ENCODE assay signal across 17 cellular contexts in the genomic region with DNA sequence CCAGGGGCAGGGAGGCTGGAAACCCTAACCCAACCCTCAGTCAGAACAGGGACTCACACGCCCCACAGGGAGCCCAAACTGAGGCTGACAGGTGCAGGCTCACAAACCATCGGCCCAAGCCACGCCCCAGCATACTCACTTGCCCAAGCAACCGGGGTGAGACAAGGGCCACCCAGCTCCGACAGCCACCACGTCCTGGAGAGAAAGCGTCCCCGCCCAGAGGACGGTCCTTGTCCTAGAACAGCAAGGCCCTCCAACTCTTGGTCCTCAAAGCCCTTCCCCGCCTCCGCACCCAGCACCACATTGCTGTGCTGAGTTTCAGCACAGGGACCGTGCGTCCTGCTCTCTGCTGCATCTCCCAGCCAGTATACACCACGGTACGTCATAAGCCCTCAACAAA. TPM values are rescaled to one million over a fixed set of nuclear protein-coding genes. Genes with fewer than 3 reads are reported as not detected.
DNase-seq lines count a peak whose midpoint lies in the region; ATAC-seq, FAIRE-seq and TF ChIP-seq lines count a peak whose summit lies in the region.
"Had no signal": no experiment of that assay in that cellular context is flagged by ENCODE, and none has a peak within 500 bp of the region (broad histone marks: within the 10 kb centered on the region; RNA-seq: fewer than 3 reads in every experiment).

No MANE protein-coding gene starts in this region.

- H3F3A ChIP-seq in neural progenitor cell (ENCODE audit: low read depth): no peaks in the 10 kb centered on the region

- no peak overlapping the region for H3K27ac Mint-ChIP-seq in neural progenitor cell
- H3K27ac Mint-ChIP-seq in CD4-positive, alpha-beta memory T cell: no peak overlapping the region
- H3K27ac Mint-ChIP-seq in T-helper 17 cell: no peak overlapping the region
- H3K27ac Mint-ChIP-seq: activated naive CD4-positive, alpha-beta T cell treated with anti-CD3 and anti-CD28 coated beads, Interleukin-2, amount 10 ng/mL, durations not matched to agents 7 days and 5 days had no signal

- H3K27ac ChIP-seq in neural progenitor cell (no peak overlapping the region), kidney (ENCODE audit: low read depth in 2 of 2, low read length in 2 of 2) (no peak overlapping the region)
- H3K27ac ChIP-seq in CD4-positive, alpha-beta memory T cell (ENCODE audit: low read depth, low read length): no peak overlapping the region
- H3K27ac ChIP-seq: cardiac muscle cell, gastroesophageal sphincter, thoracic aorta had no signal

- TF ChIP-seq CTCF in neural progenitor cell (IDR thresholded peaks at IDR 0.05) (no peak), GM13976 (IDR thresholded peaks at IDR 0.05; ENCODE audit: borderline replicate concordance, control extremely low read depth, extremely low read depth, insufficient read depth, missing control alignments) (no peak), kidney (IDR thresholded peaks at IDR 0.05; ENCODE audit: borderline replicate concordance, extremely low read depth, insufficient read depth) (no peak)

- H4K20me1 ChIP-seq in neural progenitor cell (ENCODE audit: low read depth): no peaks in the 10 kb centered on the region

- CTCF ChIA-PET in CD4-positive, alpha-beta memory T cell (lab: Charles Lee; ENCODE audit: partially characterized antibody): no interaction called here

- H3K4me1 ChIP-seq in neural progenitor cell (peaks cover 10% of the 10 kb centered on the region), kidney (ENCODE audit: control insufficient read depth in 1 of 2, insufficient read depth in 1 of 2, low read depth in 1 of 2, low read length in 2 of 2) (no peaks in the 10 kb centered on the region)
- H3K4me1 ChIP-seq in CD4-positive, alpha-beta memory T cell (ENCODE audit: insufficient read depth, low read length): no peaks in the 10 kb centered on the region

- H3K4me3 Mint-ChIP-seq in neural progenitor cell (no peak overlapping the region), T-helper 17 cell (no peak overlapping the region)
- H3K4me3 Mint-ChIP-seq in CD4-positive, alpha-beta memory T cell: no peak overlapping the region
- H3K4me3 Mint-ChIP-seq: activated naive CD4-positive, alpha-beta T cell treated with anti-CD3 and anti-CD28 coated beads, Interleukin-2, amount 10 ng/mL, durations not matched to agents 7 days and 5 days had no signal

- no peak overlapping the region for H3K4me2 ChIP-seq in neural progenitor cell

- in situ Hi-C loops in GM13976 (cut with MboI; ENCODE audit: low sequenced_read_pairs, unreplicated experiment): no loop called here

- H3K4me3 ChIP-seq in neural progenitor cell (no peak overlapping the region), kidney (ENCODE audit: low read length in 2 of 2) (no peak overlapping the region)
- H3K4me3 ChIP-seq in CD4-positive, alpha-beta memory T cell (ENCODE audit: low read length in 2 of 2): no peak overlapping the region
- H3K4me3 ChIP-seq: cardiac muscle cell, gastroesophageal sphincter, mucosa of descending colon, thoracic aorta had no signal

- H3K9me3 Mint-ChIP-seq in neural progenitor cell: peaks cover 21% of the 10 kb centered on the region
- H3K9me3 Mint-ChIP-seq in CD4-positive, alpha-beta memory T cell: peaks cover 0 to 14% (median 5%) of the 10 kb centered on the region in 8 donors

- H2AFZ ChIP-seq in neural progenitor cell (replicated peaks): no peak overlapping the region

- ATAC-seq in T-helper 17 cell: no peak
- ATAC-seq: gastroesophageal sphincter, mucosa of descending colon had no signal

- H3K4me1 Mint-ChIP-seq in neural progenitor cell: peaks cover 3% of the 10 kb centered on the region
- peaks cover 0 to 4% (median under 1%) of the 10 kb centered on the region in 4 donors for H3K4me1 Mint-ChIP-seq in CD4-positive, alpha-beta memory T cell
- peaks cover 7% of the 10 kb centered on the region for H3K4me1 Mint-ChIP-seq in T-helper 17 cell
- H3K4me1 Mint-ChIP-seq: activated naive CD4-positive, alpha-beta T cell treated with anti-CD3 and anti-CD28 coated beads, Interleukin-2, amount 10 ng/mL, durations not matched to agents 7 days and 5 days had no signal

- no peaks in the 10 kb centered on the region for H3K27me3 ChIP-seq in neural progenitor cell
- H3K27me3 ChIP-seq in CD4-positive, alpha-beta memory T cell (ENCODE audit: insufficient read depth, low read length): no peaks in the 10 kb centered on the region
- H3K27me3 ChIP-seq: cardiac muscle cell, gastroesophageal sphincter had no signal

- H3K27me3 Mint-ChIP-seq in neural progenitor cell (ENCODE audit: insufficient read depth, low read depth): no peaks in the 10 kb centered on the region
- H3K27me3 Mint-ChIP-seq in CD4-positive, alpha-beta memory T cell: no peaks in the 10 kb centered on the region
- H3K27me3 Mint-ChIP-seq in T-helper 17 cell: no peaks in the 10 kb centered on the region
- H3K27me3 Mint-ChIP-seq: activated naive CD4-positive, alpha-beta T cell treated with anti-CD3 and anti-CD28 coated beads, Interleukin-2, amount 10 ng/mL, durations not matched to agents 7 days and 5 days had no signal

- no peak for FAIRE-seq in kidney (lab: Jason Lieb, UNC)
- FAIRE-seq: endometrium, islet of Langerhans had no signal

- H3K36me3 ChIP-seq in neural progenitor cell (no peaks in the 10 kb centered on the region), kidney (ENCODE audit: control insufficient read depth in 1 of 2, insufficient read depth in 2 of 2, low read length in 2 of 2) (no peaks in the 10 kb centered on the region)
- no peaks in the 10 kb centered on the region for H3K36me3 ChIP-seq in CD4-positive, alpha-beta memory T cell (ENCODE audit: insufficient read depth, low read length)
- H3K36me3 ChIP-seq: cardiac muscle cell had no signal

- peaks cover 24% of the 10 kb centered on the region for H3K79me2 ChIP-seq in neural progenitor cell (ENCODE audit: low read depth)

- H3K36me3 Mint-ChIP-seq in neural progenitor cell (peaks cover 52% of the 10 kb centered on the region), T-helper 17 cell (ENCODE audit: low read depth) (peaks cover 4% of the 10 kb centered on the region)
- H3K36me3 Mint-ChIP-seq in CD4-positive, alpha-beta memory T cell: peaks cover 54 to 56% of the 10 kb centered on the region in 2 donors

- H3K9me3 ChIP-seq in neural progenitor cell (ENCODE audit: low read depth) (no peaks in the 10 kb centered on the region), T-helper 17 cell (ENCODE audit: control insufficient read depth, low read length, poor library complexity, severe bottlenecking) (no peaks in the 10 kb centered on the region), kidney (ENCODE audit: control insufficient read depth in 1 of 2, low read length in 2 of 2) (peaks cover 0 to 18% of the 10 kb centered on the region in 2 donors)
- H3K9me3 ChIP-seq in CD4-positive, alpha-beta memory T cell (ENCODE audit: control insufficient read depth in 1 of 2, low read length in 2 of 2): peaks cover 0 to 9% of the 10 kb centered on the region in 2 donors
- H3K9me3 ChIP-seq: thoracic aorta had no signal

- H3K9ac ChIP-seq in neural progenitor cell (no peak overlapping the region), kidney (ENCODE audit: low read length in 2 of 2) (no peak overlapping the region)

- intact Hi-C loops in CD4-positive, alpha-beta memory T cell (cut with micrococcal nuclease): no loop called here
- intact Hi-C loops in kidney (cut with DNase I): no loop called here

- DNase-seq in DMS153 (lab: John Stamatoyannopoulos, UW): peak; percentile 95
- peak; percentile 86 to 93 (median 89) for DNase-seq in NCI-H1417 (lab: John Stamatoyannopoulos, UW)
- DNase-seq in NCI-H748 treated with DMSO at 0.1 percent for 48 hours (lab: John Stamatoyannopoulos, UW): peak; percentile 90
- peak; percentile 22 for DNase-seq in neural progenitor cell (ENCODE audit: low spot score)
- DNase-seq in GM13976 (ENCODE audit: low spot score): no peak
- DNase-seq in CD4-positive, alpha-beta memory T cell: no peak
- no peak for DNase-seq in T-helper 17 cell
- DNase-seq in kidney: no peak
- DNase-seq: activated naive CD4-positive, alpha-beta T cell treated with anti-CD3 and anti-CD28 coated beads, Interleukin-2, amount 10 ng/mL, durations not matched to agents 7 days and 5 days; MM.1S; mucosa of descending colon; SIG-M5 had no signal

- POLR2A ChIA-PET in CD4-positive, alpha-beta memory T cell (lab: Charles Lee; ENCODE audit: partially characterized antibody): no interaction called here

RNA-seq across cellular contexts. Expression of a gene that starts 39.6 kb away (rescaled TPM):
- 23.7 and 46.6 TPM in 2 replicates for total RNA-seq in neural progenitor cell (ENCODE audit: low replicate concordance)
- total RNA-seq in CD4-positive, alpha-beta memory T cell: 10 to 100 TPM; 89.9 to 94.2 TPM
- 100 to 1,000 TPM; 125 to 132 TPM for polyA plus RNA-seq in CD4-positive, alpha-beta memory T cell
- total RNA-seq in T-helper 17 cell: 100 to 1,000 TPM in 1 of 2 donors, 10 to 100 TPM in 1; 81.3 to 115 TPM
- total RNA-seq in kidney: 45.2 TPM
- 33.2 TPM for polyA plus RNA-seq in kidney (ENCODE audit: insufficient read depth, low read depth, low replicate concordance)

RNA-seq across cellular contexts. Expression of a gene that starts 48.9 kb away (rescaled TPM):
- 30.6 and 34.3 TPM in 2 replicates for total RNA-seq in neural progenitor cell (ENCODE audit: low replicate concordance)
- 10 to 100 TPM; 17.4 to 18.1 TPM for total RNA-seq in CD4-positive, alpha-beta memory T cell
- 10 to 100 TPM; 29.9 to 32.9 TPM for polyA plus RNA-seq in CD4-positive, alpha-beta memory T cell
- total RNA-seq in T-helper 17 cell: 1 to 10 TPM; 4.1 to 4.2 TPM
- total RNA-seq in kidney: 25.6 TPM
- polyA plus RNA-seq in kidney (ENCODE audit: insufficient read depth, low read depth, low replicate concordance): 25.6 TPM

RNA-seq across cellular contexts. Expression of a gene that starts 48.9 kb away (rescaled TPM):
- total RNA-seq in neural progenitor cell (ENCODE audit: low replicate concordance) (29.6 and 63.9 TPM in 2 replicates), T-helper 17 cell (10 to 100 TPM; 12.7 to 16.2 TPM), kidney (9.3 TPM)
- total RNA-seq in CD4-positive, alpha-beta memory T cell: 10 to 100 TPM; 20.9 to 21.3 TPM
- polyA plus RNA-seq in CD4-positive, alpha-beta memory T cell: 10 to 100 TPM; 41.6 to 59.2 TPM
- 12.1 TPM for polyA plus RNA-seq in kidney (ENCODE audit: insufficient read depth, low read depth, low replicate concordance)

Comparison
In these comparisons a context has a peak if more than half of its experiments do, and no peak if none do; other contexts are left out.
1. DNase-seq: peak in DMS153 (single experiment), NCI-H1417 (3 of 3), NCI-H748 treated with DMSO at 0.1 percent for 48 hours (single experiment) and neural progenitor cell (single experiment); none in GM13976 (single experiment), CD4-positive, alpha-beta memory T cell (0 of 5), T-helper 17 cell (0 of 3) and kidney (single experiment).